In genomic region chr2:186641132-186641806, GRCh38 we compare ENCODE assay signal across 10 cellular contexts. TPM values are rescaled to one million over a fixed set of nuclear protein-coding genes. Genes with fewer than 3 reads are reported as not detected.
DNase-seq lines count a peak whose midpoint lies in the region; ATAC-seq and TF ChIP-seq lines count a peak whose summit lies in the region.
"Had no signal": no experiment of that assay in that cellular context is flagged by ENCODE, and none has a peak within 500 bp of the region (broad histone marks: within the 10 kb centered on the region; RNA-seq: fewer than 3 reads in every experiment).

No MANE protein-coding gene starts in this region.

- H3K27me3 ChIP-seq in body of pancreas: no peaks in the 10 kb centered on the region
- no peaks in the 10 kb centered on the region for H3K27me3 ChIP-seq in effector memory CD4-positive, alpha-beta T cell (replicated peaks; ENCODE audit: control insufficient read depth, insufficient read depth, low read length, poor library complexity, severe bottlenecking)

- TF ChIP-seq CTCF in body of pancreas (IDR thresholded peaks at IDR 0.05): no peak

- no peak overlapping the region for H3K4me3 ChIP-seq in body of pancreas
- no peak overlapping the region for H3K4me3 ChIP-seq in effector memory CD4-positive, alpha-beta T cell (ENCODE audit: insufficient read depth, low read depth, low read length, poor library complexity, severe bottlenecking)
- H3K4me3 ChIP-seq: lung had no signal

- ATAC-seq in GM18498 (IDR thresholded peaks at IDR 0.05; ENCODE audit: unreplicated experiment) (peak; percentile 3), GM19463 (IDR thresholded peaks at IDR 0.05; ENCODE audit: unreplicated experiment) (peak; percentile 13), HG03159 (IDR thresholded peaks at IDR 0.05; ENCODE audit: unreplicated experiment) (peak; percentile 18), body of pancreas (peak; percentile 10)

- H3K9me3 ChIP-seq in body of pancreas: no peaks in the 10 kb centered on the region
- H3K9me3 ChIP-seq in effector memory CD4-positive, alpha-beta T cell (ENCODE audit: control insufficient read depth, low read length): no peaks in the 10 kb centered on the region

- WGBS in body of pancreas, 2 donors: 59 to 64% methylated on average over 4 of the region's 4 CpGs

- H3K36me3 ChIP-seq in body of pancreas (replicated peaks in 1 of 2; ENCODE audit: insufficient read depth in 1 of 2, low read depth in 2 of 2): peaks cover 0 to 8% of the 10 kb centered on the region in 2 donors
- H3K36me3 ChIP-seq in effector memory CD4-positive, alpha-beta T cell (ENCODE audit: control insufficient read depth, insufficient read depth, low read length): no peaks in the 10 kb centered on the region

- intact Hi-C loops in body of pancreas (cut with DNase I): loop anchor here (5.0 kb wide), 1 partner anchor 134 kb away; no protein-coding TSS in a partner anchor
- intact Hi-C loops in head of caudate nucleus (cut with DNase I): loop anchor here (5.0 kb wide), 1 partner anchor 134 kb away; no protein-coding TSS in a partner anchor

- TF ChIP-seq POLR2A in body of pancreas (IDR thresholded peaks at IDR 0.05): no peak

- H3K27ac ChIP-seq in body of pancreas: peak overlapping the region in 1 of 4 donors; percentile 36
- H3K27ac ChIP-seq in effector memory CD4-positive, alpha-beta T cell (ENCODE audit: insufficient read depth, low read length, poor library complexity, severe bottlenecking): no peak overlapping the region
- H3K27ac ChIP-seq: KMS-11 had no signal

- DNase-seq in body of pancreas (no peak), Kasumi-1 (lab: John Stamatoyannopoulos, UW) (no peak), head of caudate nucleus (no peak)
- no peak for DNase-seq in effector memory CD4-positive, alpha-beta T cell
- DNase-seq in stimulated activated CD4-positive, alpha-beta T cell treated with anti-CD3 and anti-CD28 coated beads, Interleukin-4, amount 100 ng/mL, for 4 hours: no peak

- no peaks in the 10 kb centered on the region for H3K4me1 ChIP-seq in body of pancreas
- no peaks in the 10 kb centered on the region for H3K4me1 ChIP-seq in effector memory CD4-positive, alpha-beta T cell (ENCODE audit: control insufficient read depth, insufficient read depth, low read length, poor library complexity, severe bottlenecking)

RNA-seq across cellular contexts. Expression of gene ITGAV, which starts 51.4 kb away (rescaled TPM):
- total RNA-seq in body of pancreas: 10 to 100 TPM; 48.0 to 72.8 TPM

RNA-seq across cellular contexts. Expression of gene FAM171B, which starts 52.6 kb away (rescaled TPM):
- 1 to 10 TPM; 2.6 to 3.0 TPM for total RNA-seq in body of pancreas
